Comparison of ENCODE assay signal across 2 cellular contexts in genomic region chr21:46393941-46394818, GRCh38.
TF ChIP-seq lines count a peak whose summit lies in the region.

No MANE protein-coding gene starts in this region.

TF ChIP-seq in SK-N-SH, 30 proteins besides CTCF, POLR2A, EP300 and RAD21 (continued from another document):
- no peak for TF ChIP-seq MXI1 (IDR thresholded peaks at IDR 0.05; ENCODE audit: low read depth, low read length)
- TF ChIP-seq TEAD4 (IDR thresholded peaks at IDR 0.05; ENCODE audit: borderline replicate concordance, insufficient read depth): no peak
- no peak for TF ChIP-seq TCF12 (IDR thresholded peaks at IDR 0.05)
- no peak for TF ChIP-seq FOSL2 (IDR thresholded peaks at IDR 0.05; ENCODE audit: borderline replicate concordance, low read depth)
- TF ChIP-seq POLR2AphosphoS5 (IDR thresholded peaks at IDR 0.05; ENCODE audit: low read depth, low read length): no peak
- no peak for TF ChIP-seq GATA2 (CRISPR knock-in tag; IDR thresholded peaks at IDR 0.05)
- TF ChIP-seq SMC3 (IDR thresholded peaks at IDR 0.05; ENCODE audit: low read depth, low read length): no peak
- TF ChIP-seq ZBTB33 (IDR thresholded peaks at IDR 0.05; ENCODE audit: borderline replicate concordance, low read depth): no peak
- TF ChIP-seq CHD2 (IDR thresholded peaks at IDR 0.05; ENCODE audit: low read length, partially characterized antibody): no peak
- TF ChIP-seq FOXM1 (IDR thresholded peaks at IDR 0.05; ENCODE audit: low read depth): no peak
- no peak for TF ChIP-seq MAX (IDR thresholded peaks at IDR 0.05; ENCODE audit: low read depth)
- no peak for TF ChIP-seq NFIC (IDR thresholded peaks at IDR 0.05; ENCODE audit: borderline replicate concordance)

TF ChIP-seq in SK-N-SH treated with all-trans-retinoic acid at 6 μM for 48 hours, 23 proteins besides CTCF, POLR2A, EP300 and RAD21 (continued from another document):
- no peak for TF ChIP-seq ZFP30 (CRISPR knock-in tag; IDR thresholded peaks at IDR 0.05)
- no peak for TF ChIP-seq BACH2 (CRISPR knock-in tag; IDR thresholded peaks at IDR 0.05; ENCODE audit: borderline replicate concordance)
